ENCODE assay signal across 2 cellular contexts in the genomic region with DNA sequence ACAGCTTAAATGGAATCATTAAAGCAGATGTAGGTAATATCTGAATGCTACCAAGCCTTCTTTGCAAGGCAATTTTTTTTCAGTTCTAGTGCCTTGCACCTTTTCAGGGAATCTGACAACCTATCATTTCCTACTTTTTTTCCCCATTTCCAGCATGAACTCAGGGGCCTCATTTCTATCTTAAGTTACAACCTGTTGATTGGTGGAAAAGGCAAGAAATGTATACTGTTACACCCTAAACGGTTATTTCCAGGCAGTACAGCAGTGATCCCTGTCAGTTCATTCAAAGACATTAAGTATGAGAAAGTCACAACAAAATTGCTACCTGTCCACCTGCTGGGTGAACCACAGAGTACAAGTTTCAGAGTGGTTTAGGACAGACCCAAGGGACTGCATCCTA.
A peak's percentile ranks its signal among the peaks of the same experiment; 100 is the strongest.
TF ChIP-seq lines count a peak whose summit lies in the region.

No MANE protein-coding gene starts in this region.

TF ChIP-seq in H1, 55 proteins besides CTCF, POLR2A, EP300 and RAD21 (continued from another document):
- no peak for TF ChIP-seq PHF8 (conservative IDR thresholded peaks at IDR 0.05; ENCODE audit: low read depth, low read length)
- TF ChIP-seq SRF (IDR thresholded peaks at IDR 0.05; ENCODE audit: low read depth, low read length), result no peak
- no peak for TF ChIP-seq KDM5A (IDR thresholded peaks at IDR 0.05; ENCODE audit: low read length)
- TF ChIP-seq, protein P1, sequence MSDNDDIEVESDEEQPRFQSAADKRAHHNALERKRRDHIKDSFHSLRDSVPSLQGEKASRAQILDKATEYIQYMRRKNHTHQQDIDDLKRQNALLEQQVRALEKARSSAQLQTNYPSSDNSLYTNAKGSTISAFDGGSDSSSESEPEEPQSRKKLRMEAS (IDR thresholded peaks at IDR 0.05), result no peak
- TF ChIP-seq BRCA1 (IDR thresholded peaks at IDR 0.05; ENCODE audit: low read depth, low read length), result no peak

TF ChIP-seq in neural cell, 6 proteins besides CTCF, POLR2A, EP300 and RAD21 (continued from another document):
- TF ChIP-seq, protein P2, sequence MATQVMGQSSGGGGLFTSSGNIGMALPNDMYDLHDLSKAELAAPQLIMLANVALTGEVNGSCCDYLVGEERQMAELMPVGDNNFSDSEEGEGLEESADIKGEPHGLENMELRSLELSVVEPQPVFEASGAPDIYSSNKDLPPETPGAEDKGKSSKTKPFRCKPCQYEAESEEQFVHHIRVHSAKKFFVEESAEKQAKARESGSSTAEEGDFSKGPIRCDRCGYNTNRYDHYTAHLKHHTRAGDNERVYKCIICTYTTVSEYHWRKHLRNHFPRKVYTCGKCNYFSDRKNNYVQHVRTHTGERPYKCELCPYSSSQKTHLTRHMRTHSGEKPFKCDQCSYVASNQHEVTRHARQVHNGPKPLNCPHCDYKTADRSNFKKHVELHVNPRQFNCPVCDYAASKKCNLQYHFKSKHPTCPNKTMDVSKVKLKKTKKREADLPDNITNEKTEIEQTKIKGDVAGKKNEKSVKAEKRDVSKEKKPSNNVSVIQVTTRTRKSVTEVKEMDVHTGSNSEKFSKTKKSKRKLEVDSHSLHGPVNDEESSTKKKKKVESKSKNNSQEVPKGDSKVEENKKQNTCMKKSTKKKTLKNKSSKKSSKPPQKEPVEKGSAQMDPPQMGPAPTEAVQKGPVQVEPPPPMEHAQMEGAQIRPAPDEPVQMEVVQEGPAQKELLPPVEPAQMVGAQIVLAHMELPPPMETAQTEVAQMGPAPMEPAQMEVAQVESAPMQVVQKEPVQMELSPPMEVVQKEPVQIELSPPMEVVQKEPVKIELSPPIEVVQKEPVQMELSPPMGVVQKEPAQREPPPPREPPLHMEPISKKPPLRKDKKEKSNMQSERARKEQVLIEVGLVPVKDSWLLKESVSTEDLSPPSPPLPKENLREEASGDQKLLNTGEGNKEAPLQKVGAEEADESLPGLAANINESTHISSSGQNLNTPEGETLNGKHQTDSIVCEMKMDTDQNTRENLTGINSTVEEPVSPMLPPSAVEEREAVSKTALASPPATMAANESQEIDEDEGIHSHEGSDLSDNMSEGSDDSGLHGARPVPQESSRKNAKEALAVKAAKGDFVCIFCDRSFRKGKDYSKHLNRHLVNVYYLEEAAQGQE (IDR thresholded peaks at IDR 0.05; ENCODE audit: borderline replicate concordance), result peak; percentile 94
- TF ChIP-seq MXI1 (conservative IDR thresholded peaks at IDR 0.05; ENCODE audit: poor library complexity, severe bottlenecking) (peak; percentile 46), SMC3 (conservative IDR thresholded peaks at IDR 0.05; ENCODE audit: poor library complexity) (peak; percentile 52)
TF ChIP-seq in neural cell: peak in this region for 4.
